ENCODE assay signal across 26 cellular contexts in the genomic region with DNA sequence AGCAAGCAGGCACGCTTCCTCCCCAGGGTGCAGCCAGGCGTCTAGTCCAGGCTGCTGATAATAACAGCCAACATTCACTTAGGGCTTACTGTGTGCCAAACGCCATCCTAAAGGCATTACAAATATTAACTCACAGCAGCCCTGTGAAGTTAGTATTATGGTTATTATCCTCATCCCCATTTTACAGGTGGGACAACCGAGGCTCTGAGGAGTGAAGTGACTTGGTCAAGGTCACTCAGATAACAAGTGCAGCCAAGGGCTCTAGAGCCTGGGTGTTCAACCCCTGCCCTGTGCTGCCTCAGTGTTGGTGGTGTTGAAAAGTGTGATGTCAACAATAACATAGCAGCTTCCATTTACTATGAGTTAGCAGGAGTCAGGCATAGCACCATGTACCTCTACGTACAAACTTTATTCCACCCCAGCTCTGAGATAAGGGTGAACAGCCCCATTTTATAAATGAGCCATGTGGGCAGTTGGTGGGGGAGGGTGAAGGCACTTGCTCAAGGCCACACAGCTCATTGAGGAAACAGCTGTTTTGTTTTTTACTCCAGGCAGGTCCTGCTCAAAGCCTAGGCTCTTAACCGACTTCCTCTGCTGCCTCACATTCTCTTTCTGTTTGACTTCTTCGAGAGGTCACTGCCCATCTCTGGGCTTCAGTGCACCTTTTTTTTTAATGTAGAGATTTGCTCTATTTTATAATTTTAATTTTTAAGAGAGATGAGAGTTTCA. TPM values are rescaled to one million over a fixed set of nuclear protein-coding genes. Genes with fewer than 3 reads are reported as not detected.
DNase-seq lines count a peak whose midpoint lies in the region; ATAC-seq, FAIRE-seq and TF ChIP-seq lines count a peak whose summit lies in the region.
"Had no signal": no experiment of that assay in that cellular context is flagged by ENCODE, and none has a peak within 500 bp of the region (broad histone marks: within the 10 kb centered on the region; RNA-seq: fewer than 3 reads in every experiment).

No MANE protein-coding gene starts in this region.

- H3K9me3 ChIP-seq in OCI-LY7 (ENCODE audit: low read length), result no peaks in the 10 kb centered on the region
- no peaks in the 10 kb centered on the region for H3K9me3 ChIP-seq in K562 (replicated peaks; ENCODE audit: control insufficient read depth, insufficient read depth, low read depth, low read length)
- no peaks in the 10 kb centered on the region for H3K9me3 ChIP-seq in gastrocnemius medialis

- DNase-seq in AML-193 (lab: John Stamatoyannopoulos, UW) (peak; percentile 98 to 99), OCI-LY7 (ENCODE audit: low spot score) (peak; percentile 45), K562 (ENCODE audit: extremely low read depth in 1 of 4, low spot score in 3 of 4) (no peak), gastrocnemius medialis (no peak)
- peak; percentile 6 for DNase-seq in Jurkat, Clone E6-1 (ENCODE audit: low read depth, low spot score)
- DNase-seq: activated CD8-positive, alpha-beta T cell treated with anti-CD3 and anti-CD28 coated beads for 36 hours; activated naive CD4-positive, alpha-beta T cell treated with Interleukin-2 at 50 U/mL for 16 hours; H7; NCI-H1436; NCI-H2171; NCI-H526; SHP77 treated with DMSO at 0.1 percent for 48 hours; stimulated activated CD4-positive, alpha-beta T cell treated with anti-CD3 and anti-CD28 coated beads, Interleukin-12 subunit alpha, Interleukin-12 subunit beta, amount 100 ng/mL, for 4 hours; stimulated activated CD8-positive, alpha-beta memory T cell treated with anti-CD3 and anti-CD28 coated beads, Interleukin-4, amount 100 ng/mL, for 48 hours; T-helper 17 cell had no signal

- H3K27ac ChIP-seq in OCI-LY7 (ENCODE audit: low read depth, low read length, poor library complexity, severe bottlenecking), result no peak overlapping the region
- no peak overlapping the region for H3K27ac ChIP-seq in K562 (ENCODE audit: extremely low read depth, low read depth, low read length)
- no peak overlapping the region for H3K27ac ChIP-seq in gastrocnemius medialis
- H3K27ac ChIP-seq: A549, epithelial cell of prostate had no signal

- in situ Hi-C loops in K562 (cut with MboI), result no loop called here
- in situ Hi-C loops in gastrocnemius medialis (cut with MboI; ENCODE audit: low sequenced_read_pairs in 4 of 4), result no loop called here

- WGBS in K562 (ENCODE audit: insufficient coverage, low coverage, missing lambda C conversion rate), result 5% methylated on average over 6 of the region's 7 CpGs

- no peak overlapping the region for H3K9ac ChIP-seq in K562 (ENCODE audit: insufficient read depth in 1 of 2, low read depth in 2 of 2, low read length in 2 of 2)

- CTCF ChIA-PET in OCI-LY7 (lab: Charles Lee; ENCODE audit: unreplicated experiment), result interaction anchor here (0.6 kb wide), 1 partner anchor 490 kb away, joined by 3 read pairs; no protein-coding TSS in a partner anchor
- CTCF ChIA-PET in K562 (lab: Yijun Ruan, JAX; ENCODE audit: low intra/inter-chr PET ratio), result no interaction called here

- no peaks in the 10 kb centered on the region for H3K9me1 ChIP-seq in K562 (ENCODE audit: control insufficient read depth, insufficient read depth, low read length)

- BruUV-seq in OCI-LY7 (replicated peaks; lab: Mats Ljungman, UMichigan) (no TSS peak), K562 (replicated peaks; lab: Mats Ljungman, UMichigan) (no TSS peak)

- no peaks in the 10 kb centered on the region for H3K36me3 ChIP-seq in OCI-LY7 (ENCODE audit: insufficient read depth, low read length)
- H3K36me3 ChIP-seq in K562 (ENCODE audit: control insufficient read depth, insufficient read depth, low read length), result no peaks in the 10 kb centered on the region
- no peaks in the 10 kb centered on the region for H3K36me3 ChIP-seq in gastrocnemius medialis

- peaks cover 17 to 56% of the 10 kb centered on the region in 2 experiments for H3K27me3 ChIP-seq in K562 (ENCODE audit: control insufficient read depth in 2 of 2, insufficient read depth in 2 of 2, low read length in 2 of 2)
- peaks cover 0 to 4% (median 0%) of the 10 kb centered on the region in 3 donors for H3K27me3 ChIP-seq in gastrocnemius medialis

- H3K79me2 ChIP-seq in OCI-LY7 (ENCODE audit: insufficient read depth, low read depth, low read length), result no peaks in the 10 kb centered on the region
- no peaks in the 10 kb centered on the region for H3K79me2 ChIP-seq in K562 (ENCODE audit: control insufficient read depth, insufficient read depth, low read length)

- no peak for TF ChIP-seq RAD21 in K562 (CRISPR knock-in tag; conservative IDR thresholded peaks at IDR 0.05 in 1 of 2, IDR thresholded peaks at IDR 0.05 in 1 of 2)

- FAIRE-seq in K562 (lab: Jason Lieb, UNC), result no peak
- FAIRE-seq: A549, GM12878 had no signal

- H3K4me1 ChIP-seq in OCI-LY7 (ENCODE audit: insufficient read depth, low read length, poor library complexity, severe bottlenecking), result peaks cover 17% of the 10 kb centered on the region
- H3K4me1 ChIP-seq in K562 (replicated peaks in 1 of 2; ENCODE audit: control insufficient read depth in 2 of 2, insufficient read depth in 2 of 2, low read length in 2 of 2), result no peaks in the 10 kb centered on the region; a peak in 1 of 5 replicates
- no peaks in the 10 kb centered on the region for H3K4me1 ChIP-seq in gastrocnemius medialis
- H3K4me1 ChIP-seq: A549 had no signal

- intact Hi-C loops in OCI-LY7 (cut with micrococcal nuclease; ENCODE audit: unreplicated experiment) (no loop called here), K562 (cut with micrococcal nuclease) (no loop called here), gastrocnemius medialis (cut with DNase I; ENCODE audit: low total_unique reads) (no loop called here)

- TF ChIP-seq CTCF in OCI-LY7 (conservative IDR thresholded peaks at IDR 0.05; ENCODE audit: low read length) (no peak), K562 (IDR thresholded peaks at IDR 0.05 in 2 of 3, conservative IDR thresholded peaks at IDR 0.05 in 1 of 3; ENCODE audit: insufficient read depth in 2 of 3, low read depth in 1 of 3, low read length in 3 of 3) (no peak), gastrocnemius medialis (IDR thresholded peaks at IDR 0.05 in 4 of 5, conservative IDR thresholded peaks at IDR 0.05 in 1 of 5) (no peak)

- peak overlapping the region; percentile 30 for H3K4me2 ChIP-seq in OCI-LY7 (ENCODE audit: low read length)
- H3K4me2 ChIP-seq in K562 (ENCODE audit: insufficient read depth, low read length), result no peak overlapping the region
- H3K4me2 ChIP-seq: A549 had no signal

- no peak for TF ChIP-seq POLR2A in K562 (conservative IDR thresholded peaks at IDR 0.05)
- no peak for TF ChIP-seq POLR2A in gastrocnemius medialis (IDR thresholded peaks at IDR 0.05)

- no peak for TF ChIP-seq EP300 in K562 (IDR thresholded peaks at IDR 0.05; ENCODE audit: low read length)

- H2AFZ ChIP-seq in OCI-LY7 (ENCODE audit: low read length), result peak overlapping the region; percentile 20
- no peak overlapping the region for H2AFZ ChIP-seq in K562 (ENCODE audit: low read depth, low read length)

- H3K4me3 ChIP-seq in Jurkat, Clone E6-1 (ENCODE audit: low read length), result no peak overlapping the region
- H3K4me3 ChIP-seq in OCI-LY7 (ENCODE audit: low read depth, low read length, poor library complexity, severe bottlenecking) (no peak overlapping the region), K562 (no peak overlapping the region), gastrocnemius medialis (no peak overlapping the region)
- H3K4me3 ChIP-seq: A549, GM12878 had no signal

- ATAC-seq in K562 (no peak), gastrocnemius medialis (no peak), GM18517 (IDR thresholded peaks at IDR 0.05; ENCODE audit: unreplicated experiment) (no peak), HG03439 (IDR thresholded peaks at IDR 0.05; ENCODE audit: unreplicated experiment) (no peak), GM19351 (IDR thresholded peaks at IDR 0.05; ENCODE audit: unreplicated experiment) (no peak)
- ATAC-seq: A549; activated CD8-positive, alpha-beta T cell treated with anti-CD3 and anti-CD28 coated beads for 36 hours; GM12878; T-helper 17 cell had no signal

- no peaks in the 10 kb centered on the region for H4K20me1 ChIP-seq in OCI-LY7 (ENCODE audit: insufficient read depth, low read length)
- H4K20me1 ChIP-seq in K562 (replicated peaks; ENCODE audit: control insufficient read depth, insufficient read depth, low read length), result no peaks in the 10 kb centered on the region

- POLR2A ChIA-PET in OCI-LY7 (lab: Charles Lee) (interaction anchor here (1.5 kb wide), 1 partner anchor 14 kb away, joined by 6 read pairs; no protein-coding TSS in a partner anchor), K562 (lab: Yijun Ruan, JAX) (no interaction called here)

- H3K9me2 ChIP-seq in OCI-LY7 (ENCODE audit: insufficient read depth, low read length), result no peaks in the 10 kb centered on the region

RNA-seq across cellular contexts. Expression of a gene that starts 24.0 kb away (rescaled TPM):
- polyA plus RNA-seq in Jurkat, Clone E6-1 (2012; ENCODE audit: insufficient read depth, insufficient read length), result not detected
- total RNA-seq in OCI-LY7 (2014; rRNA removed; shearing (Covaris generic)), result not detected in 2 replicates
- total RNA-seq in OCI-LY7 (2022), result not detected in 2 replicates
- not detected in 2 replicates for total RNA-seq in K562 (2011; cell fraction: chromatin; rRNA removed; ENCODE audit: low replicate concordance)
- total RNA-seq in K562 (2011; cell fraction: nucleolus; rRNA removed), result not detected in 2 replicates
- not detected in 2 replicates for total RNA-seq in K562 (2011; cell fraction: nucleoplasm; rRNA removed)
- not detected in 2 replicates for total RNA-seq in K562 (2014; rRNA removed)
- not detected in 2 replicates for total RNA-seq in K562 (2014; rRNA removed; fragmentation: Illumina TruSeq; extraction: Trizol)
- total RNA-seq in K562 (2015; rRNA removed; fragmentation: Illumina TruSeq; extraction: Trizol), result not detected in 2 replicates
- total RNA-seq in K562 (2021), result not detected in 2 replicates
- polyA plus RNA-seq in K562 (2011; rRNA removed), result not detected in 2 replicates
- not detected in 2 replicates for polyA plus RNA-seq in K562 (2011; cell fraction: cytosol; rRNA removed)
- not detected in 2 replicates for polyA plus RNA-seq in K562 (2011; cell fraction: nucleus; rRNA removed)
- polyA plus RNA-seq in K562 (2012), result not detected in 2 replicates
- not detected in 2 replicates for polyA plus RNA-seq in K562 (2014; fragmentation: Illumina TruSeq; extraction: Trizol)
- polyA plus RNA-seq in K562 (2014; fragmentation: Nextera tagmentation; extraction: Ambion mirVana), result not detected
- polyA plus RNA-seq in K562 (2014; rRNA removed), result not detected in 2 replicates
- not detected in 2 replicates for polyA minus RNA-seq in K562 (2011; rRNA and poly(A)+ RNA removed)
- not detected in 2 replicates for polyA minus RNA-seq in K562 (2011; cell fraction: cytosol; rRNA and poly(A)+ RNA removed)
- polyA minus RNA-seq in K562 (2011; cell fraction: nucleus; rRNA and poly(A)+ RNA removed), result not detected in 2 replicates
- not detected for total RNA-seq in gastrocnemius medialis
- total RNA-seq: activated CD8-positive, alpha-beta T cell treated with anti-CD3 and anti-CD28 coated beads for 36 hours; aorta; fibroblast of villous mesenchyme; GM12878; LHCN-M2; subcutaneous adipose tissue; T-helper 17 cell had no signal
- polyA plus RNA-seq: A549, aorta, GM12878, liver had no signal

RNA-seq across cellular contexts. Expression of a gene that starts 57.0 kb away (rescaled TPM):
- polyA plus RNA-seq in Jurkat, Clone E6-1 (2012; ENCODE audit: insufficient read depth, insufficient read length), result 11.2 TPM
- total RNA-seq in OCI-LY7 (2014; rRNA removed; shearing (Covaris generic)), result 24.0 and 31.7 TPM in 2 replicates
- total RNA-seq in OCI-LY7 (2022), result 35.6 and 38.8 TPM in 2 replicates
- total RNA-seq in K562 (2011; cell fraction: chromatin; rRNA removed; ENCODE audit: low replicate concordance), result 6.6 and 12.8 TPM in 2 replicates
- 7.0 and 7.2 TPM in 2 replicates for total RNA-seq in K562 (2011; cell fraction: nucleolus; rRNA removed)
- 9.0 and 12.2 TPM in 2 replicates for total RNA-seq in K562 (2011; cell fraction: nucleoplasm; rRNA removed)
- total RNA-seq in K562 (2014; rRNA removed), result 2.6 and 4.7 TPM in 2 replicates
- total RNA-seq in K562 (2014; rRNA removed; fragmentation: Illumina TruSeq; extraction: Trizol), result 5.1 and 5.6 TPM in 2 replicates
- total RNA-seq in K562 (2015; rRNA removed; fragmentation: Illumina TruSeq; extraction: Trizol), result 4.0 and 5.5 TPM in 2 replicates
- 7.7 and 8.5 TPM in 2 replicates for total RNA-seq in K562 (2021)
- 5.6 and 8.7 TPM in 2 replicates for polyA plus RNA-seq in K562 (2011; rRNA removed)
- polyA plus RNA-seq in K562 (2011; cell fraction: cytosol; rRNA removed), result 3.0 and 3.2 TPM in 2 replicates
- 3.3 and 8.4 TPM in 2 replicates for polyA plus RNA-seq in K562 (2011; cell fraction: nucleus; rRNA removed)
- polyA plus RNA-seq in K562 (2012), result 3.1 and 3.7 TPM in 2 replicates
- polyA plus RNA-seq in K562 (2014; fragmentation: Illumina TruSeq; extraction: Trizol), result 4.8 TPM in 2 replicates
- polyA plus RNA-seq in K562 (2014; fragmentation: Nextera tagmentation; extraction: Ambion mirVana), result 1 to 10 TPM in 1 of 2 experiments, under 1 TPM in 1; 0.89 to 1.2 TPM
- polyA plus RNA-seq in K562 (2014; rRNA removed), result 1.6 and 3.3 TPM in 2 replicates
- polyA minus RNA-seq in K562 (2011; rRNA and poly(A)+ RNA removed), result 10.0 and 10.9 TPM in 2 replicates
- 2.5 and 5.7 TPM in 2 replicates for polyA minus RNA-seq in K562 (2011; cell fraction: cytosol; rRNA and poly(A)+ RNA removed)
- 7.8 and 9.6 TPM in 2 replicates for polyA minus RNA-seq in K562 (2011; cell fraction: nucleus; rRNA and poly(A)+ RNA removed)
- total RNA-seq in gastrocnemius medialis, result 10 to 100 TPM; 18.8 to 24.7 (median 20.2) TPM

Comparison
In these comparisons a context has a peak if more than half of its experiments do, and no peak if none do; other contexts are left out.
1. DNase-seq: peak in AML-193 (2 of 2), Jurkat, Clone E6-1 (single experiment) and OCI-LY7 (single experiment); none in K562 (0 of 4) and gastrocnemius medialis (0 of 2).